Comparison of ENCODE assay signal across 23 cellular contexts in genomic region chr3:173287361-173287760, GRCh38.
"Had no signal": no experiment of that assay in that cellular context is flagged by ENCODE, and none has a peak within 500 bp of the region (broad histone marks: within the 10 kb centered on the region; RNA-seq: fewer than 3 reads in every experiment).

No MANE protein-coding gene starts in this region.

- H3K4me3 ChIP-seq: esophagus muscularis mucosa, tibial nerve had no signal

- DNase-seq: activated B cell treated with CpG ODN at 0.5 μM for 24 hours; activated CD4-positive, alpha-beta T cell treated with anti-CD3 and anti-CD28 coated beads, Interleukin-2, amount 50 U/mL, for 1 hour; activated CD8-positive, alpha-beta T cell treated with anti-CD3 and anti-CD28 coated beads for 36 hours; activated gamma-delta T cell treated with Interleukin-2 at 50 U/mL for 16 hours; activated naive CD4-positive, alpha-beta T cell treated with anti-CD3 and anti-CD28 coated beads, Interleukin-2, amount 50 U/mL, for 16 hours; activated T-cell treated with anti-CD3 and anti-CD28 coated beads, Interleukin-2, amount 50 U/mL, for 4 hours; amniotic stem cell; endodermal cell; left ventricle myocardium superior; nucleus accumbens; right cardiac atrium; stimulated activated CD4-positive, alpha-beta T cell treated with anti-CD3 and anti-CD28 coated beads, Interleukin-15, amount 100 ng/mL, for 24 hours; stimulated activated CD4-positive, alpha-beta T cell treated with anti-CD3 and anti-CD28 coated beads, Interleukin-2, amount 100 ng/mL, for 24 hours; stimulated activated naive B cell treated with anti-CD40 and anti-IgM and Interleukin-4, amounts not matched to agents 10 μg/mL and 1 μg/mL and 100 μg/mL, for 72 hours; T-helper 17 cell; T1000 had no signal

- H3K27me3 ChIP-seq: esophagus muscularis mucosa, foreskin keratinocyte, tibial nerve had no signal

- H3K27ac ChIP-seq: esophagus muscularis mucosa, foreskin keratinocyte, parathyroid adenoma, tibial nerve had no signal

- H3K79me2 ChIP-seq: parathyroid adenoma had no signal

- H3K4me3 Mint-ChIP-seq: activated B cell treated with CpG ODN at 0.5 μM for 24 hours; activated CD8-positive, alpha-beta T cell treated with anti-CD3 and anti-CD28 coated beads for 36 hours; activated T-cell treated with anti-CD3 and anti-CD28 coated beads, Interleukin-2, amount 50 U/mL, for 4 hours; activated T-helper 17 cell treated with anti-CD3 and anti-CD28 coated beads, Interleukin-2, amount 50 U/mL, for 72 hours; central memory CD8-positive, alpha-beta T cell; dendritic cell treated with granulocyte-macrophage colony-stimulating factor and Interleukin-4, amounts not matched to agents 40 ng/mL and 50 ng/mL, for 4 days; endodermal cell; stimulated activated naive B cell treated with anti-CD40 and anti-IgM and Interleukin-4, amounts not matched to agents 10 μg/mL and 1 μg/mL and 100 μg/mL, for 72 hours; T-helper 17 cell had no signal

- H3K27ac Mint-ChIP-seq: activated B cell treated with CpG ODN at 0.5 μM for 24 hours; activated CD8-positive, alpha-beta T cell treated with anti-CD3 and anti-CD28 coated beads for 36 hours; activated T-helper 17 cell treated with anti-CD3 and anti-CD28 coated beads, Interleukin-2, amount 50 U/mL, for 72 hours; dendritic cell treated with granulocyte-macrophage colony-stimulating factor and Interleukin-4, amounts not matched to agents 40 ng/mL and 50 ng/mL, for 4 days; endodermal cell; stimulated activated naive B cell treated with anti-CD40 and anti-IgM and Interleukin-4, amounts not matched to agents 10 μg/mL and 1 μg/mL and 100 μg/mL, for 72 hours; T-helper 17 cell had no signal

- H3K4me1 ChIP-seq: esophagus muscularis mucosa, foreskin keratinocyte, parathyroid adenoma, tibial nerve had no signal

- H3K9ac ChIP-seq: parathyroid adenoma had no signal

- ATAC-seq: activated CD8-positive, alpha-beta T cell treated with anti-CD3 and anti-CD28 coated beads for 36 hours; activated T-cell treated with anti-CD3 and anti-CD28 coated beads, Interleukin-2, amount 50 U/mL, for 4 hours; activated T-helper 17 cell treated with anti-CD3 and anti-CD28 coated beads, Interleukin-2, amount 50 U/mL, for 72 hours; foreskin keratinocyte; left ventricle myocardium superior; right cardiac atrium; stimulated activated naive B cell treated with anti-CD40 and anti-IgM and Interleukin-4, amounts not matched to agents 10 μg/mL and 1 μg/mL and 100 μg/mL, for 72 hours; T-helper 17 cell had no signal

- H2AFZ ChIP-seq: parathyroid adenoma had no signal

- H3K27me3 Mint-ChIP-seq: activated B cell treated with CpG ODN at 0.5 μM for 24 hours; activated CD8-positive, alpha-beta T cell treated with anti-CD3 and anti-CD28 coated beads for 36 hours; activated T-helper 17 cell treated with anti-CD3 and anti-CD28 coated beads, Interleukin-2, amount 50 U/mL, for 72 hours; central memory CD8-positive, alpha-beta T cell; dendritic cell treated with granulocyte-macrophage colony-stimulating factor and Interleukin-4, amounts not matched to agents 40 ng/mL and 50 ng/mL, for 4 days; stimulated activated naive B cell treated with anti-CD40 and anti-IgM and Interleukin-4, amounts not matched to agents 10 μg/mL and 1 μg/mL and 100 μg/mL, for 72 hours; T-helper 17 cell had no signal

- H3K36me3 Mint-ChIP-seq: stimulated activated naive B cell treated with anti-CD40 and anti-IgM and Interleukin-4, amounts not matched to agents 10 μg/mL and 1 μg/mL and 100 μg/mL, for 72 hours had no signal

- H3K36me3 ChIP-seq: esophagus muscularis mucosa, tibial nerve had no signal

- H3K4me1 Mint-ChIP-seq: activated B cell treated with CpG ODN at 0.5 μM for 24 hours; activated T-helper 17 cell treated with anti-CD3 and anti-CD28 coated beads, Interleukin-2, amount 50 U/mL, for 72 hours; central memory CD8-positive, alpha-beta T cell; stimulated activated naive B cell treated with anti-CD40 and anti-IgM and Interleukin-4, amounts not matched to agents 10 μg/mL and 1 μg/mL and 100 μg/mL, for 72 hours; T-helper 17 cell had no signal
